ENCODE assay signal across 7 cellular contexts in genomic region chr13:51803018-51803417, GRCh38. TPM values are rescaled to one million over a fixed set of nuclear protein-coding genes. Genes with fewer than 3 reads are reported as not detected.
DNase-seq lines count a peak whose midpoint lies in the region; ATAC-seq and TF ChIP-seq lines count a peak whose summit lies in the region.

No MANE protein-coding gene starts in this region.

- POLR2A ChIA-PET in SK-N-SH (lab: Yijun Ruan, JAX) = interaction anchor here (0.7 to 2.2 kb wide), 4 partner anchors 17 to 350 kb away, joined by 3 to 13 read pairs (median 4); partner anchors contain the start of gene INTS6

- peak overlapping the region; percentile 77 for H2AFZ ChIP-seq in GM23248
- peak overlapping the region; percentile 87 for H2AFZ ChIP-seq in SK-N-SH (ENCODE audit: low read depth)

- H3K27me3 ChIP-seq in GM23248 (replicated peaks; ENCODE audit: insufficient read depth) (no peaks in the 10 kb centered on the region), SK-N-SH (ENCODE audit: insufficient read depth) (no peaks in the 10 kb centered on the region), foreskin keratinocyte (no peaks in the 10 kb centered on the region)

- in situ Hi-C loops in GM23248 (cut with MboI) = no loop called here

- no peaks in the 10 kb centered on the region for H3K79me2 ChIP-seq in GM23248 (ENCODE audit: insufficient read depth)
- H3K79me2 ChIP-seq in SK-N-SH (ENCODE audit: insufficient read depth) = 0 out of 2 replicates have a peak, but pooled peaks cover 4% of the 10 kb centered on the region

- H3K27ac ChIP-seq in GM23248 (peak overlapping the region; percentile 88), SK-N-SH (ENCODE audit: low read depth in 2 of 2, low read length in 1 of 2) (peak overlapping the region; percentile 78 to 98), foreskin keratinocyte (peak overlapping the region; percentile 96)

- peaks cover 25% of the 10 kb centered on the region for H3F3A ChIP-seq in GM23248 (ENCODE audit: insufficient read depth)
- H3F3A ChIP-seq in SK-N-SH (replicated peaks; ENCODE audit: insufficient read depth) = peaks cover 16% of the 10 kb centered on the region

- peaks cover 17% of the 10 kb centered on the region for H3K4me1 ChIP-seq in GM23248 (ENCODE audit: insufficient read depth)
- peaks cover 19 to 49% of the 10 kb centered on the region in 2 experiments for H3K4me1 ChIP-seq in SK-N-SH (ENCODE audit: control insufficient read depth in 1 of 2, insufficient read depth in 2 of 2, low read depth in 1 of 2, low read length in 1 of 2)
- H3K4me1 ChIP-seq in foreskin keratinocyte = no peaks in the 10 kb centered on the region

- peak overlapping the region; percentile 91 for H3K9ac ChIP-seq in GM23248
- peak overlapping the region; percentile 95 for H3K9ac ChIP-seq in SK-N-SH

- H4K20me1 ChIP-seq in GM23248 (ENCODE audit: insufficient read depth) (no peaks in the 10 kb centered on the region), SK-N-SH (ENCODE audit: insufficient read depth) (no peaks in the 10 kb centered on the region)

- H3K4me2 ChIP-seq in GM23248 (ENCODE audit: unreplicated experiment) (peak overlapping the region; percentile 87), SK-N-SH (peak overlapping the region; percentile 94)

- TF ChIP-seq EP300 in SK-N-SH (IDR thresholded peaks at IDR 0.05; ENCODE audit: borderline replicate concordance in 1 of 2, low read depth in 1 of 2, low read length in 1 of 2) = no peak

- no peaks in the 10 kb centered on the region for H3K9me3 ChIP-seq in GM23248 (ENCODE audit: low read depth)
- no peaks in the 10 kb centered on the region for H3K9me3 ChIP-seq in SK-N-SH

- TF ChIP-seq CTCF in SK-N-SH (IDR thresholded peaks at IDR 0.05) (no peak), foreskin keratinocyte (conservative IDR thresholded peaks at IDR 0.05) (no peak), retinal pigment epithelial cell (conservative IDR thresholded peaks at IDR 0.05; ENCODE audit: low read depth, low read length) (no peak)

- no peaks in the 10 kb centered on the region for H3K9me2 ChIP-seq in GM23248 (ENCODE audit: insufficient read depth)
- H3K9me2 ChIP-seq in SK-N-SH = no peaks in the 10 kb centered on the region

- peak overlapping the region; percentile 85 for H3K4me3 ChIP-seq in GM23248
- peak overlapping the region; percentile 82 to 90 for H3K4me3 ChIP-seq in SK-N-SH (ENCODE audit: low read depth in 2 of 2, low read length in 1 of 2)
- peak overlapping the region; percentile 75 for H3K4me3 ChIP-seq in retinal pigment epithelial cell (ENCODE audit: low read length)

- DNase-seq in GM23248 (peak; percentile 12), SK-N-SH (peak; percentile 41), foreskin keratinocyte (no peak), retinal pigment epithelial cell (ENCODE audit: low read depth) (no peak), superior temporal gyrus (ENCODE audit: extremely low spot score) (no peak), LoVo (ENCODE audit: low spot score) (no peak), NCI-H187 treated with DMSO at 0.1 percent for 48 hours (lab: John Stamatoyannopoulos, UW) (no peak)

- no peak for ATAC-seq in foreskin keratinocyte

- no peaks in the 10 kb centered on the region for H3K36me3 ChIP-seq in GM23248 (ENCODE audit: low read depth)
- no peaks in the 10 kb centered on the region for H3K36me3 ChIP-seq in SK-N-SH (replicated peaks in 1 of 2; ENCODE audit: control insufficient read depth in 1 of 2, insufficient read depth in 2 of 2, low read length in 1 of 2)

- CTCF ChIA-PET in SK-N-SH (lab: Yijun Ruan, JAX) = interaction anchor here (1.4 to 1.5 kb wide), 4 partner anchors 10 to 517 kb away, joined by 3 to 5 read pairs (median 3); no protein-coding TSS in a partner anchor

- no peak for TF ChIP-seq RAD21 in SK-N-SH (IDR thresholded peaks at IDR 0.05; ENCODE audit: low read length)

- WGBS in GM23248 (ENCODE audit: low coverage in 1 of 2, low lambda C conversion rate in 2 of 2, missing lambda C conversion rate in 2 of 2), 2 experiments = 33 to 35% methylated on average over 5 of the region's 5 CpGs
- WGBS in SK-N-SH (ENCODE audit: low lambda C conversion rate) = 69% methylated on average over 5 of the region's 5 CpGs

TF ChIP-seq in SK-N-SH, 30 proteins besides CTCF, POLR2A, EP300 and RAD21:
- TF ChIP-seq TAF1 (IDR thresholded peaks at IDR 0.05; ENCODE audit: borderline replicate concordance, low read depth, low read length) = no peak
TF ChIP-seq in SK-N-SH: peak in this region for 0.

RNA-seq across cellular contexts. Expression of gene DHRS12, which starts 0.9 kb away (rescaled TPM):
- total RNA-seq in GM23248 (2014; rRNA removed; shearing (Covaris generic)) = 1.6 and 5.7 TPM in 2 replicates
- polyA plus RNA-seq in GM23248 (2016; fragmentation: Nextera tagmentation; extraction: Ambion mirVana) (13.3 and 15.2 TPM in 2 replicates), SK-N-SH (2012; rRNA removed) (8.2 and 9.6 TPM in 2 replicates), foreskin keratinocyte (4.7 and 5.0 TPM in 2 replicates)
- 7.9 and 8.7 TPM in 2 replicates for polyA plus RNA-seq in SK-N-SH (2012; cell fraction: cytosol; rRNA removed)
- polyA plus RNA-seq in SK-N-SH (2012; cell fraction: nucleus; rRNA removed) = 16.4 and 17.1 TPM in 2 replicates
- 2.2 and 2.6 TPM in 2 replicates for total RNA-seq in foreskin keratinocyte

RNA-seq across cellular contexts. Expression of gene TMEM272, which starts 42.0 kb away (rescaled TPM):
- total RNA-seq in GM23248 (2014; rRNA removed; shearing (Covaris generic)) = not detected in 2 replicates
- not detected in 2 replicates for polyA plus RNA-seq in GM23248 (2016; fragmentation: Nextera tagmentation; extraction: Ambion mirVana)
- polyA plus RNA-seq in SK-N-SH (2012; rRNA removed) = not detected in 2 replicates
- polyA plus RNA-seq in SK-N-SH (2012; cell fraction: cytosol; rRNA removed) = under 0.01 TPM in 1 of 2 replicates, not detected in the other
- polyA plus RNA-seq in SK-N-SH (2012; cell fraction: nucleus; rRNA removed) = 0.02 TPM in 2 replicates
- not detected in 2 replicates for total RNA-seq in foreskin keratinocyte
- not detected in 2 replicates for polyA plus RNA-seq in foreskin keratinocyte

RNA-seq across cellular contexts. Expression of gene CCDC70, which starts 58.8 kb away (rescaled TPM):
- not detected in 2 replicates for total RNA-seq in GM23248 (2014; rRNA removed; shearing (Covaris generic))
- polyA plus RNA-seq in GM23248 (2016; fragmentation: Nextera tagmentation; extraction: Ambion mirVana) (not detected in 2 replicates), SK-N-SH (2012; rRNA removed) (not detected in 2 replicates), foreskin keratinocyte (not detected in 2 replicates)
- polyA plus RNA-seq in SK-N-SH (2012; cell fraction: cytosol; rRNA removed) = not detected in 2 replicates
- polyA plus RNA-seq in SK-N-SH (2012; cell fraction: nucleus; rRNA removed) = 0.04 TPM in 1 of 2 replicates, not detected in the other
- not detected in 2 replicates for total RNA-seq in foreskin keratinocyte

Comparison
In these comparisons a context has a peak if more than half of its experiments do, and no peak if none do; other contexts are left out.
1. DNase-seq: peak in GM23248 (single experiment) and SK-N-SH (single experiment); none in foreskin keratinocyte (0 of 2), retinal pigment epithelial cell (single experiment), superior temporal gyrus (single experiment), LoVo (single experiment) and NCI-H187 treated with DMSO at 0.1 percent for 48 hours (single experiment).
2. Peak in every context shown above with its lines, with median percentiles within 50 percentile points of each other: H3K27ac ChIP-seq and H3K4me3 ChIP-seq.